20 cellular contexts compared by ENCODE assay signal in genomic region chr1:67980028-67980427, GRCh38.
DNase-seq lines count a peak whose midpoint lies in the region; ATAC-seq, FAIRE-seq and TF ChIP-seq lines count a peak whose summit lies in the region.
"Had no signal": no experiment of that assay in that cellular context is flagged by ENCODE, and none has a peak within 500 bp of the region (broad histone marks: within the 10 kb centered on the region; RNA-seq: fewer than 3 reads in every experiment).

No MANE protein-coding gene starts in this region.

- no peaks in the 10 kb centered on the region for H3F3A ChIP-seq in PC-3 (ENCODE audit: low read length, unreplicated experiment)

- H3K4me3 ChIP-seq in breast epithelium (no peak overlapping the region), PC-3 (ENCODE audit: low read length) (no peak overlapping the region), cardiac fibroblast (replicated peaks in 1 of 2; ENCODE audit: low read depth in 2 of 2, low read length in 2 of 2) (no peak overlapping the region), colonic mucosa (no peak overlapping the region)
- H3K4me3 ChIP-seq: HAP-1 had no signal

- ATAC-seq in PC-3, result peak; percentile 48; the same call in 1 of the 2 replicates
- no peak for ATAC-seq in HG03159 (IDR thresholded peaks at IDR 0.05; ENCODE audit: unreplicated experiment)

- H3K9me3 ChIP-seq in breast epithelium (no peaks in the 10 kb centered on the region), PC-3 (ENCODE audit: low read length) (no peaks in the 10 kb centered on the region), colonic mucosa (no peaks in the 10 kb centered on the region)
- H3K9me3 ChIP-seq: HAP-1 had no signal

- H3K36me3 ChIP-seq in breast epithelium (no peaks in the 10 kb centered on the region), PC-3 (ENCODE audit: low read depth, low read length) (no peaks in the 10 kb centered on the region), colonic mucosa (no peaks in the 10 kb centered on the region)
- H3K36me3 ChIP-seq: HAP-1 had no signal

- H3K9ac ChIP-seq in PC-3 (ENCODE audit: low read length) (no peak overlapping the region; the same call in 1 of the 2 replicates), colonic mucosa (ENCODE audit: low read depth in 2 of 2, low read length in 2 of 2) (no peak overlapping the region)

- CTCF ChIA-PET in MCF 10A (lab: Yijun Ruan, JAX), result interaction anchor here (0.6 to 2.1 kb wide), 4 partner anchors 34 to 1627 kb away, joined by 3 to 6 read pairs (median 4); no protein-coding TSS in a partner anchor
- CTCF ChIA-PET in PC-3 (lab: Charles Lee), result no interaction called here

- FAIRE-seq in urothelium cell line (lab: Jason Lieb, UNC), result no peak
- FAIRE-seq: G401.6 had no signal

- POLR2A ChIA-PET in MCF 10A (lab: Yijun Ruan, JAX), result no interaction called here
- POLR2A ChIA-PET in PC-3 (lab: Charles Lee; ENCODE audit: unreplicated experiment), result interaction anchor here (0.6 kb wide), 1 partner anchor 1363 kb away, joined by 5 read pairs; no protein-coding TSS in a partner anchor

- H3K27ac ChIP-seq in breast epithelium (no peak overlapping the region), PC-3 (ENCODE audit: low read length) (peak overlapping the region; percentile 60), colonic mucosa (no peak overlapping the region)
- H3K27ac ChIP-seq: RWPE1 had no signal

- no peaks in the 10 kb centered on the region for H3K27me3 Mint-ChIP-seq in MCF 10A (ENCODE audit: insufficient read depth, unreplicated experiment)

- H4K20me1 ChIP-seq in PC-3 (ENCODE audit: low read length), result no peaks in the 10 kb centered on the region

- H3K9me2 ChIP-seq in PC-3 (replicated peaks; ENCODE audit: low read length), result no peaks in the 10 kb centered on the region

- DNase-seq in MCF 10A (ENCODE audit: unreplicated experiment) (peak; percentile 4), breast epithelium (ENCODE audit: low spot score in 2 of 2) (no peak), PC-3 (peak; percentile 17), cardiac fibroblast (ENCODE audit: low read depth in 2 of 2) (peak; percentile 13 to 30), urothelium cell line (ENCODE audit: low spot score) (peak; percentile 47), colonic mucosa (no peak)
- DNase-seq in stimulated activated naive CD4-positive, alpha-beta T cell treated with Interleukin-2 at 50 U/mL for 16 hours (lab: John Stamatoyannopoulos, UW), result no peak
- DNase-seq: ACHN; C1 segment of cervical spinal cord; CD8-positive, alpha-beta memory T cell; DND-41; MV-4-11; NCI-H1694 treated with DMSO at 0.1 percent for 48 hours; NCI-H345; NCI-H524 treated with DMSO at 0.1 percent for 48 hours; SIG-M5 had no signal

- no peaks in the 10 kb centered on the region for H3K36me3 Mint-ChIP-seq in MCF 10A (ENCODE audit: insufficient read depth, unreplicated experiment)
- H3K36me3 Mint-ChIP-seq: CD8-positive, alpha-beta memory T cell had no signal

- no peak overlapping the region for H3K27ac Mint-ChIP-seq in MCF 10A (ENCODE audit: low read depth, unreplicated experiment)
- H3K27ac Mint-ChIP-seq: CD8-positive, alpha-beta memory T cell had no signal

- BruUV-seq in MCF 10A (replicated peaks; lab: Mats Ljungman, UMichigan) (no TSS peak), PC-3 (replicated peaks; lab: Mats Ljungman, UMichigan) (no TSS peak)

- no peaks in the 10 kb centered on the region for H3K79me2 ChIP-seq in PC-3 (ENCODE audit: low read length)

- H3K27me3 ChIP-seq in breast epithelium, result no peaks in the 10 kb centered on the region
- no peaks in the 10 kb centered on the region for H3K27me3 ChIP-seq in PC-3 (ENCODE audit: low read length)
- no peaks in the 10 kb centered on the region for H3K27me3 ChIP-seq in colonic mucosa

- no peak overlapping the region for H3K4me3 Mint-ChIP-seq in MCF 10A (ENCODE audit: unreplicated experiment)
- H3K4me3 Mint-ChIP-seq: CD8-positive, alpha-beta memory T cell had no signal

- no peak for TF ChIP-seq POLR2A in breast epithelium (IDR thresholded peaks at IDR 0.05)

- no peak overlapping the region for H2AFZ ChIP-seq in PC-3 (ENCODE audit: low read length)

- H3K4me1 Mint-ChIP-seq in MCF 10A (ENCODE audit: insufficient read depth, unreplicated experiment), result peaks cover 14% of the 10 kb centered on the region
- H3K4me1 Mint-ChIP-seq: CD8-positive, alpha-beta memory T cell had no signal

- no peaks in the 10 kb centered on the region for H3K4me1 ChIP-seq in breast epithelium
- H3K4me1 ChIP-seq in PC-3 (ENCODE audit: insufficient read depth, low read length), result peaks cover 18% of the 10 kb centered on the region
- H3K4me1 ChIP-seq in colonic mucosa, result no peaks in the 10 kb centered on the region
- H3K4me1 ChIP-seq: HAP-1 had no signal

- H3K4me2 ChIP-seq in PC-3 (ENCODE audit: low read length), result 0 out of 2 replicates have a peak overlapping the region, but pooled peaks have one; percentile 3

- intact Hi-C loops in MCF 10A (cut with micrococcal nuclease) (no loop called here), breast epithelium (cut with DNase I; ENCODE audit: low total_unique reads) (loop anchor here (5.0 kb wide), 1 partner anchor 607 kb away; no protein-coding TSS in a partner anchor), PC-3 (cut with micrococcal nuclease) (no loop called here), colonic mucosa (cut with DNase I) (no loop called here)

- no peak for TF ChIP-seq CTCF in MCF 10A (IDR thresholded peaks at IDR 0.05; ENCODE audit: unreplicated experiment)
- TF ChIP-seq CTCF in breast epithelium (IDR thresholded peaks at IDR 0.05), result no peak
- no peak for TF ChIP-seq CTCF in PC-3 (conservative IDR thresholded peaks at IDR 0.05; ENCODE audit: low read depth, low read length)
- no peak for TF ChIP-seq CTCF in cardiac fibroblast (IDR thresholded peaks at IDR 0.05; ENCODE audit: low read depth, low read length)
- no peak for TF ChIP-seq CTCF in colonic mucosa (IDR thresholded peaks at IDR 0.05)

- no peaks in the 10 kb centered on the region for H3K9me3 Mint-ChIP-seq in MCF 10A (ENCODE audit: unreplicated experiment)

Comparison
In these comparisons a context has a peak if more than half of its experiments do, and no peak if none do; other contexts are left out.
1. DNase-seq: peak in MCF 10A (single experiment), PC-3 (single experiment), cardiac fibroblast (2 of 2) and urothelium cell line (single experiment); none in breast epithelium (0 of 2), stimulated activated naive CD4-positive, alpha-beta T cell treated with Interleukin-2 at 50 U/mL for 16 hours (single experiment) and colonic mucosa (single experiment).